ENCODE assay signal across 7 cellular contexts in the genomic region with DNA sequence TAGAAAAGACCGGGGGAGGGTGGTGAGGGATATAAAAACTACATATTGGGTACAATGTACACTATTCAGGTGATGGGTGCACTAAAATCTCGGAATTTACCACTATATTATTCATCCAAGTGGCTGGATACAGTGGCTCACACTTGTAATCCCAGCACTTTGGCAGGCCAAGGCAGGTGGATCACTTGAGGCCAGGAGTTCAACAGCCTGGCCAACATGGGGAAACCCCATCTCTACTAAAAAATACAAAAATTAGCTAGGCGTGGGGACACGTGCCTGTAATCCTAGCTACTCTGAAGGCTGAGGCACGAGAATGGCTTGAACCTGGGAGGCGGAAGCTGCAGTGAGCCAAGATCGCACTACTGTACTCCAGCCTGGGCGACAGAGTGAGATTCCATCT. TPM values are rescaled to one million over a fixed set of nuclear protein-coding genes. Genes with fewer than 3 reads are reported as not detected.
DNase-seq lines count a peak whose midpoint lies in the region; ATAC-seq, FAIRE-seq and TF ChIP-seq lines count a peak whose summit lies in the region.
"Not testable (repeated sequence)": the region's sequence is repeated elsewhere in the genome, so short reads cannot be mapped to it uniquely, and the experiment has no call there.

No MANE protein-coding gene starts in this region.

- POLR2A ChIA-PET in CD8-positive, alpha-beta memory T cell (lab: Charles Lee) = interaction anchor here (1.2 kb wide), 1 partner anchor 24 kb away, joined by 6 read pairs; no protein-coding TSS in a partner anchor
- POLR2A ChIA-PET in activated CD4-positive, alpha-beta T cell treated with anti-CD3 and anti-CD28 coated beads, Interleukin-2, amount 10 ng/mL, durations not matched to agents 7 days and 5 days (lab: Charles Lee) = not testable (repeated sequence)
- POLR2A ChIA-PET in naive thymus-derived CD8-positive, alpha-beta T cell (lab: Charles Lee) = interaction anchor here (1.1 to 3.5 kb wide), 3 partner anchors 16 to 36 kb away, joined by 3 to 22 read pairs (median 3); no protein-coding TSS in a partner anchor

- H3K27ac ChIP-seq in CD8-positive, alpha-beta memory T cell (ENCODE audit: low read depth, low read length); astrocyte (ENCODE audit: low read depth, low read length): not testable (repeated sequence)

- H3K4me1 ChIP-seq in CD8-positive, alpha-beta memory T cell (ENCODE audit: insufficient read depth, low read length) = peaks cover 69% of the 10 kb centered on the region
- H3K4me1 ChIP-seq in astrocyte (ENCODE audit: insufficient read depth, low read length) = peaks cover 15% of the 10 kb centered on the region

- not testable (repeated sequence) for FAIRE-seq in astrocyte (lab: Jason Lieb, UNC)

- peak overlapping the region in 2 of 7 donors; percentile 30 to 84 for H3K4me3 Mint-ChIP-seq in CD8-positive, alpha-beta memory T cell
- H3K4me3 Mint-ChIP-seq in activated CD4-positive, alpha-beta T cell treated with anti-CD3 and anti-CD28 coated beads, Interleukin-2, amount 10 ng/mL, durations not matched to agents 7 days and 5 days; astrocyte (ENCODE audit: unreplicated experiment): not testable (repeated sequence)
- H3K4me3 Mint-ChIP-seq in activated T-cell treated with anti-CD3 and anti-CD28 coated beads, Interleukin-2, amount 50 U/mL, for 24 hours = peak overlapping the region; percentile 11
- H3K4me3 Mint-ChIP-seq in immature natural killer cell = peak overlapping the region in 1 of 5 donors; percentile 1
- H3K4me3 Mint-ChIP-seq in naive thymus-derived CD8-positive, alpha-beta T cell = peak overlapping the region in 3 of 10 donors; percentile 25 to 75 (median 47)
- peak overlapping the region; percentile 38 for H3K4me3 Mint-ChIP-seq in stimulated activated effector memory CD8-positive, alpha-beta T cell treated with anti-CD3 and anti-CD28 coated beads, Interleukin-12 subunit alpha, Interleukin-12 subunit beta, amount 100 ng/mL, for 72 hours

- peaks cover 0 to 19% (median 10%) of the 10 kb centered on the region in 3 donors for H3K36me3 Mint-ChIP-seq in CD8-positive, alpha-beta memory T cell
- H3K36me3 Mint-ChIP-seq in activated CD4-positive, alpha-beta T cell treated with anti-CD3 and anti-CD28 coated beads, Interleukin-2, amount 10 ng/mL, durations not matched to agents 7 days and 5 days (ENCODE audit: low read depth) = peaks cover 50% of the 10 kb centered on the region
- peaks cover 86% of the 10 kb centered on the region for H3K36me3 Mint-ChIP-seq in activated T-cell treated with anti-CD3 and anti-CD28 coated beads, Interleukin-2, amount 50 U/mL, for 24 hours (ENCODE audit: low read depth)
- H3K36me3 Mint-ChIP-seq in astrocyte (ENCODE audit: low read depth, unreplicated experiment); immature natural killer cell; naive thymus-derived CD8-positive, alpha-beta T cell: not testable (repeated sequence)
- H3K36me3 Mint-ChIP-seq in stimulated activated effector memory CD8-positive, alpha-beta T cell treated with anti-CD3 and anti-CD28 coated beads, Interleukin-12 subunit alpha, Interleukin-12 subunit beta, amount 100 ng/mL, for 72 hours = peaks cover 95% of the 10 kb centered on the region

- not testable (repeated sequence) for H3K27me3 Mint-ChIP-seq in CD8-positive, alpha-beta memory T cell; activated CD4-positive, alpha-beta T cell treated with anti-CD3 and anti-CD28 coated beads, Interleukin-2, amount 10 ng/mL, durations not matched to agents 7 days and 5 days; activated T-cell treated with anti-CD3 and anti-CD28 coated beads, Interleukin-2, amount 50 U/mL, for 24 hours; astrocyte (ENCODE audit: low read depth, unreplicated experiment); immature natural killer cell (ENCODE audit: low read depth in 3 of 3); naive thymus-derived CD8-positive, alpha-beta T cell

- H2AFZ ChIP-seq in astrocyte (ENCODE audit: low read depth, low read length) = not testable (repeated sequence)

- not testable (repeated sequence) for H3K9me3 Mint-ChIP-seq in CD8-positive, alpha-beta memory T cell; activated CD4-positive, alpha-beta T cell treated with anti-CD3 and anti-CD28 coated beads, Interleukin-2, amount 10 ng/mL, durations not matched to agents 7 days and 5 days; activated T-cell treated with anti-CD3 and anti-CD28 coated beads, Interleukin-2, amount 50 U/mL, for 24 hours; astrocyte (ENCODE audit: unreplicated experiment); immature natural killer cell; naive thymus-derived CD8-positive, alpha-beta T cell; stimulated activated effector memory CD8-positive, alpha-beta T cell treated with anti-CD3 and anti-CD28 coated beads, Interleukin-12 subunit alpha, Interleukin-12 subunit beta, amount 100 ng/mL, for 72 hours

- not testable (repeated sequence) for H3K4me2 ChIP-seq in astrocyte (ENCODE audit: low read length)

- peaks cover 79 to 94% (median 90%) of the 10 kb centered on the region in 3 donors for H3K4me1 Mint-ChIP-seq in CD8-positive, alpha-beta memory T cell
- peaks cover 81% of the 10 kb centered on the region for H3K4me1 Mint-ChIP-seq in activated CD4-positive, alpha-beta T cell treated with anti-CD3 and anti-CD28 coated beads, Interleukin-2, amount 10 ng/mL, durations not matched to agents 7 days and 5 days
- H3K4me1 Mint-ChIP-seq in activated T-cell treated with anti-CD3 and anti-CD28 coated beads, Interleukin-2, amount 50 U/mL, for 24 hours (ENCODE audit: low read depth) = peaks cover 84% of the 10 kb centered on the region
- H3K4me1 Mint-ChIP-seq in astrocyte (ENCODE audit: low read depth, unreplicated experiment) = peaks cover 35% of the 10 kb centered on the region
- H3K4me1 Mint-ChIP-seq in immature natural killer cell = peaks cover 82 to 88% of the 10 kb centered on the region in 2 donors
- H3K4me1 Mint-ChIP-seq in naive thymus-derived CD8-positive, alpha-beta T cell = peaks cover 48 to 88% (median 75%) of the 10 kb centered on the region in 4 donors
- peaks cover 83% of the 10 kb centered on the region for H3K4me1 Mint-ChIP-seq in stimulated activated effector memory CD8-positive, alpha-beta T cell treated with anti-CD3 and anti-CD28 coated beads, Interleukin-12 subunit alpha, Interleukin-12 subunit beta, amount 100 ng/mL, for 72 hours

- H3K27ac Mint-ChIP-seq in CD8-positive, alpha-beta memory T cell = peak overlapping the region; percentile 71 to 97 (median 80)
- H3K27ac Mint-ChIP-seq in activated CD4-positive, alpha-beta T cell treated with anti-CD3 and anti-CD28 coated beads, Interleukin-2, amount 10 ng/mL, durations not matched to agents 7 days and 5 days = peak overlapping the region; percentile 17
- H3K27ac Mint-ChIP-seq in activated T-cell treated with anti-CD3 and anti-CD28 coated beads, Interleukin-2, amount 50 U/mL, for 24 hours = peak overlapping the region; percentile 88
- peak overlapping the region; percentile 8 for H3K27ac Mint-ChIP-seq in astrocyte (ENCODE audit: unreplicated experiment)
- peak overlapping the region; percentile 44 to 85 (median 72) for H3K27ac Mint-ChIP-seq in immature natural killer cell
- peak overlapping the region in 7 of 10 donors; percentile 60 to 86 (median 75) for H3K27ac Mint-ChIP-seq in naive thymus-derived CD8-positive, alpha-beta T cell
- H3K27ac Mint-ChIP-seq in stimulated activated effector memory CD8-positive, alpha-beta T cell treated with anti-CD3 and anti-CD28 coated beads, Interleukin-12 subunit alpha, Interleukin-12 subunit beta, amount 100 ng/mL, for 72 hours = peak overlapping the region; percentile 79

- not testable (repeated sequence) for TF ChIP-seq CTCF in astrocyte (IDR thresholded peaks at IDR 0.05; ENCODE audit: insufficient read depth, low read depth, low read length)

- not testable (repeated sequence) for H3K4me3 ChIP-seq in CD8-positive, alpha-beta memory T cell (ENCODE audit: low read length); astrocyte (ENCODE audit: insufficient read depth, low read depth, low read length)

- not testable (repeated sequence) for H3K27me3 ChIP-seq in CD8-positive, alpha-beta memory T cell (ENCODE audit: insufficient read depth, low read length, poor library complexity, severe bottlenecking); astrocyte (ENCODE audit: insufficient read depth, low read length)

- CTCF ChIA-PET in CD8-positive, alpha-beta memory T cell (lab: Charles Lee) = not testable (repeated sequence)
- CTCF ChIA-PET in activated CD4-positive, alpha-beta T cell treated with anti-CD3 and anti-CD28 coated beads, Interleukin-2, amount 10 ng/mL, durations not matched to agents 7 days and 5 days (lab: Charles Lee) = interaction anchor here (1.0 to 2.1 kb wide), 5 partner anchors 9 to 34 kb away, joined by 3 to 6 read pairs (median 5); no protein-coding TSS in a partner anchor

- DNase-seq in CD8-positive, alpha-beta memory T cell; activated CD4-positive, alpha-beta T cell treated with anti-CD3 and anti-CD28 coated beads, Interleukin-2, amount 10 ng/mL, durations not matched to agents 7 days and 5 days; activated T-cell treated with anti-CD3 and anti-CD28 coated beads, Interleukin-2, amount 50 U/mL, for 24 hours; astrocyte (ENCODE audit: low read depth); immature natural killer cell; naive thymus-derived CD8-positive, alpha-beta T cell; stimulated activated effector memory CD8-positive, alpha-beta T cell treated with anti-CD3 and anti-CD28 coated beads, Interleukin-12 subunit alpha, Interleukin-12 subunit beta, amount 100 ng/mL, for 72 hours (ENCODE audit: low spot score in 2 of 2): not testable (repeated sequence)

- H3K9me3 ChIP-seq in CD8-positive, alpha-beta memory T cell (ENCODE audit: low read length); astrocyte (ENCODE audit: insufficient read depth, low read depth, low read length): not testable (repeated sequence)

- H3K9ac ChIP-seq in astrocyte (ENCODE audit: low read length) = not testable (repeated sequence)

- H3K36me3 ChIP-seq in CD8-positive, alpha-beta memory T cell (ENCODE audit: insufficient read depth, low read length); astrocyte (ENCODE audit: insufficient read depth, low read length): not testable (repeated sequence)

- not testable (repeated sequence) for ATAC-seq in naive thymus-derived CD8-positive, alpha-beta T cell; stimulated activated effector memory CD8-positive, alpha-beta T cell treated with anti-CD3 and anti-CD28 coated beads, Interleukin-12 subunit alpha, Interleukin-12 subunit beta, amount 100 ng/mL, for 72 hours

- not testable (repeated sequence) for H4K20me1 ChIP-seq in astrocyte (ENCODE audit: insufficient read depth, low read length)

- not testable (repeated sequence) for H3K79me2 ChIP-seq in astrocyte (ENCODE audit: insufficient read depth, low read length)

RNA-seq across cellular contexts. Expression of gene RAB27A, which starts 37.4 kb away (rescaled TPM):
- 100 to 1,000 TPM; 187 to 195 TPM for total RNA-seq in CD8-positive, alpha-beta memory T cell
- 132 TPM for polyA plus RNA-seq in CD8-positive, alpha-beta memory T cell
- 10 to 100 TPM; 63.4 to 65.8 TPM for total RNA-seq in activated CD4-positive, alpha-beta T cell treated with anti-CD3 and anti-CD28 coated beads, Interleukin-2, amount 10 ng/mL, durations not matched to agents 7 days and 5 days
- 17.8 and 18.8 TPM in 2 replicates for total RNA-seq in astrocyte
- polyA plus RNA-seq in immature natural killer cell = 100 to 1,000 TPM in 2 of 3 donors, 10 to 100 TPM in 1; 99.6 to 157 (median 150) TPM
- 10 to 100 TPM; 26.2 to 28.0 TPM for total RNA-seq in naive thymus-derived CD8-positive, alpha-beta T cell
- 10 to 100 TPM; 35.0 to 88.0 (median 39.3) TPM for polyA plus RNA-seq in naive thymus-derived CD8-positive, alpha-beta T cell

RNA-seq across cellular contexts. Expression of gene RSL24D1, which starts 55.5 kb away (rescaled TPM):
- 100 to 1,000 TPM; 145 to 154 TPM for total RNA-seq in CD8-positive, alpha-beta memory T cell
- polyA plus RNA-seq in CD8-positive, alpha-beta memory T cell = 84.9 TPM
- total RNA-seq in activated CD4-positive, alpha-beta T cell treated with anti-CD3 and anti-CD28 coated beads, Interleukin-2, amount 10 ng/mL, durations not matched to agents 7 days and 5 days = 10 to 100 TPM; 78.6 to 81.2 TPM
- 71.4 and 76.1 TPM in 2 replicates for total RNA-seq in astrocyte
- 100 to 1,000 TPM in 2 of 3 donors, 10 to 100 TPM in 1; 76.2 to 123 (median 105) TPM for polyA plus RNA-seq in immature natural killer cell
- 100 to 1,000 TPM; 139 to 147 TPM for total RNA-seq in naive thymus-derived CD8-positive, alpha-beta T cell
- polyA plus RNA-seq in naive thymus-derived CD8-positive, alpha-beta T cell = 100 to 1,000 TPM in 1 of 3 donors, 10 to 100 TPM in 2; 78.8 to 116 (median 93.2) TPM

Comparison
In these comparisons a context has a peak if more than half of its experiments do, and no peak if none do; other contexts are left out.
1. H3K27ac Mint-ChIP-seq: peak in every context shown above with its lines; median percentile 88 in activated T-cell treated with anti-CD3 and anti-CD28 coated beads, Interleukin-2, amount 50 U/mL, for 24 hours; 80 in CD8-positive, alpha-beta memory T cell; 79 in stimulated activated effector memory CD8-positive, alpha-beta T cell treated with anti-CD3 and anti-CD28 coated beads, Interleukin-12 subunit alpha, Interleukin-12 subunit beta, amount 100 ng/mL, for 72 hours; 75 in naive thymus-derived CD8-positive, alpha-beta T cell; 72 in immature natural killer cell; 17 in activated CD4-positive, alpha-beta T cell treated with anti-CD3 and anti-CD28 coated beads, Interleukin-2, amount 10 ng/mL, durations not matched to agents 7 days and 5 days; 8 in astrocyte.